Comparison of ENCODE assay signal across 16 cellular contexts in genomic region chr5:108900668-108901067, GRCh38.
A peak's percentile ranks its signal among the peaks of the same experiment; 100 is the strongest.
DNase-seq lines count a peak whose midpoint lies in the region; ATAC-seq and TF ChIP-seq lines count a peak whose summit lies in the region.
"Had no signal": no experiment of that assay in that cellular context is flagged by ENCODE, and none has a peak within 500 bp of the region (broad histone marks: within the 10 kb centered on the region; RNA-seq: fewer than 3 reads in every experiment).

No MANE protein-coding gene starts in this region.

- H3K56ac ChIP-seq in IMR-90 (ENCODE audit: extremely low read depth, insufficient read depth, low read length) = no peak overlapping the region

- H3K27ac ChIP-seq in IMR-90 (ENCODE audit: insufficient read depth, low read length) (no peak overlapping the region), mesenchymal stem cell (ENCODE audit: low read length, poor library complexity, severe bottlenecking) (no peak overlapping the region)
- H3K27ac ChIP-seq: SJCRH30 had no signal

- no peaks in the 10 kb centered on the region for H3K4me1 Mint-ChIP-seq in T-helper 2 cell treated with Interferon-gamma antibody and Interleukin-4, amounts not matched to agents 5 μg/mL and 100 μg/mL, for 36 hours (ENCODE audit: low read depth)

- intact Hi-C loops in IMR-90 (cut with micrococcal nuclease) = no loop called here

- TF ChIP-seq CTCF in IMR-90 (conservative IDR thresholded peaks at IDR 0.05; ENCODE audit: low read depth, low read length) (no peak), astrocyte of the spinal cord (IDR thresholded peaks at IDR 0.05; ENCODE audit: low read depth, low read length) (no peak)

- in situ Hi-C loops in IMR-90 (cut with MboI; ENCODE audit: low sequenced_read_pairs) (no loop called here), astrocyte of the spinal cord (cut with HindIII; ENCODE audit: low sequenced_read_pairs) (no loop called here)

- dilution Hi-C loops in IMR-90 (cut with HindIII; ENCODE audit: low sequenced_read_pairs, unreplicated experiment) = no loop called here

- H4K20me1 ChIP-seq in IMR-90 (ENCODE audit: insufficient read depth, low read length) = no peaks in the 10 kb centered on the region

- no peaks in the 10 kb centered on the region for H3K9me1 ChIP-seq in IMR-90 (ENCODE audit: insufficient read depth, low read length)

- H4K5ac ChIP-seq in IMR-90 (ENCODE audit: low read depth, low read length) = no peak overlapping the region

- BruUV-seq in IMR-90 (replicated peaks; lab: Mats Ljungman, UMichigan) = no TSS peak

- no peak overlapping the region for H2BK20ac ChIP-seq in IMR-90 (ENCODE audit: low read depth, low read length)

- H2AK5ac ChIP-seq in IMR-90 (ENCODE audit: low read depth, low read length) = no peak overlapping the region
- no peak overlapping the region for H2AK5ac ChIP-seq in mesenchymal stem cell (ENCODE audit: low read length, severe bottlenecking)

- no peak for TF ChIP-seq RAD21 in IMR-90 (IDR thresholded peaks at IDR 0.05; ENCODE audit: low read length)

- H3K9me3 ChIP-seq in IMR-90 (ENCODE audit: control insufficient read depth, insufficient read depth, low read length) = no peaks in the 10 kb centered on the region
- H3K9me3 ChIP-seq in mesenchymal stem cell (ENCODE audit: control insufficient read depth, low read length) = no peaks in the 10 kb centered on the region
- H3K9me3 ChIP-seq: BE2C, SJCRH30 had no signal

- H4K91ac ChIP-seq in IMR-90 (ENCODE audit: insufficient read depth, low read depth, low read length) (no peak overlapping the region), mesenchymal stem cell (ENCODE audit: low read length) (no peak overlapping the region)

- no peaks in the 10 kb centered on the region for H3K9me3 Mint-ChIP-seq in T-helper 2 cell treated with Interferon-gamma antibody and Interleukin-4, amounts not matched to agents 5 μg/mL and 100 μg/mL, for 36 hours
- H3K9me3 Mint-ChIP-seq: CD8-positive, alpha-beta T cell had no signal

- H2AFZ ChIP-seq in IMR-90 (replicated peaks; ENCODE audit: low read length, poor library complexity) = no peak overlapping the region
- H2AFZ ChIP-seq in mesenchymal stem cell (ENCODE audit: low read depth, low read length) = no peak overlapping the region

- POLR2A ChIA-PET in IMR-90 (lab: Charles Lee; ENCODE audit: unreplicated experiment) = no interaction called here

- H3K4me3 ChIP-seq in IMR-90 (ENCODE audit: insufficient read depth, low read depth, low read length) (no peak overlapping the region), astrocyte of the spinal cord (ENCODE audit: low read depth, low read length) (no peak overlapping the region), mesenchymal stem cell (ENCODE audit: insufficient read depth in 1 of 2, low read depth in 1 of 2, low read length in 2 of 2) (no peak overlapping the region)
- H3K4me3 ChIP-seq: SJCRH30 had no signal

- H2BK12ac ChIP-seq in mesenchymal stem cell (ENCODE audit: low read length in 2 of 2) = no peak overlapping the region

- H3K14ac ChIP-seq in IMR-90 (replicated peaks; ENCODE audit: low read depth, low read length) (no peak overlapping the region), mesenchymal stem cell (ENCODE audit: low read length in 2 of 2) (no peak overlapping the region)

- H3K4ac ChIP-seq in IMR-90 (ENCODE audit: low read depth, low read length) (no peak overlapping the region), mesenchymal stem cell (ENCODE audit: low read depth in 1 of 2, low read length in 2 of 2) (no peak overlapping the region)

- H3K18ac ChIP-seq in IMR-90 (ENCODE audit: low read depth, low read length) (no peak overlapping the region), mesenchymal stem cell (ENCODE audit: low read depth in 1 of 2, low read length in 2 of 2) (no peak overlapping the region)

- no peak for TF ChIP-seq POLR2A in IMR-90 (IDR thresholded peaks at IDR 0.05; ENCODE audit: low read depth, low read length)

- H2AK9ac ChIP-seq in IMR-90 (replicated peaks; ENCODE audit: low read depth, low read length, poor library complexity) = no peak overlapping the region

- H3K23ac ChIP-seq in IMR-90 (ENCODE audit: low read depth, low read length) (no peak overlapping the region), mesenchymal stem cell (ENCODE audit: low read length in 2 of 2) (no peak overlapping the region)

- no peaks in the 10 kb centered on the region for H3K36me3 ChIP-seq in IMR-90 (ENCODE audit: control insufficient read depth, insufficient read depth, low read length)
- H3K36me3 ChIP-seq in mesenchymal stem cell (ENCODE audit: control insufficient read depth in 1 of 2, insufficient read depth in 2 of 2, low read depth in 1 of 2, low read length in 2 of 2) = peaks cover 0 to 21% of the 10 kb centered on the region in 2 experiments
- H3K36me3 ChIP-seq: BE2C, SJCRH30 had no signal

- H3K36me3 Mint-ChIP-seq in T-helper 2 cell treated with Interferon-gamma antibody and Interleukin-4, amounts not matched to agents 5 μg/mL and 100 μg/mL, for 36 hours (ENCODE audit: low read depth) = no peaks in the 10 kb centered on the region

- no peak overlapping the region for H3K4me3 Mint-ChIP-seq in T-helper 2 cell treated with Interferon-gamma antibody and Interleukin-4, amounts not matched to agents 5 μg/mL and 100 μg/mL, for 36 hours
- H3K4me3 Mint-ChIP-seq: CD8-positive, alpha-beta T cell had no signal

- H3K4me1 ChIP-seq in IMR-90 (ENCODE audit: control insufficient read depth, insufficient read depth, low read length) (peaks cover 5% of the 10 kb centered on the region; the same call in 1 of the 2 replicates), mesenchymal stem cell (ENCODE audit: control insufficient read depth, insufficient read depth, low read depth, low read length) (no peaks in the 10 kb centered on the region)
- H3K4me1 ChIP-seq: BE2C, SJCRH30 had no signal

- H3K4me2 ChIP-seq in IMR-90 (ENCODE audit: low read depth, low read length) (peak overlapping the region; percentile 65; the same call in 1 of the 2 replicates), mesenchymal stem cell (ENCODE audit: low read length, poor library complexity, severe bottlenecking) (no peak overlapping the region)

- no peaks in the 10 kb centered on the region for H3K27me3 Mint-ChIP-seq in T-helper 2 cell treated with Interferon-gamma antibody and Interleukin-4, amounts not matched to agents 5 μg/mL and 100 μg/mL, for 36 hours (ENCODE audit: low read depth)

- H4K8ac ChIP-seq in IMR-90 (ENCODE audit: low read depth in 2 of 2, low read length in 2 of 2) (no peak overlapping the region), mesenchymal stem cell (ENCODE audit: low read length) (no peak overlapping the region)

- no peak overlapping the region for H3K9ac ChIP-seq in IMR-90 (ENCODE audit: low read depth, low read length)
- H3K9ac ChIP-seq in mesenchymal stem cell (ENCODE audit: low read length) = no peak overlapping the region

- CTCF ChIA-PET in IMR-90 (lab: Yijun Ruan, JAX) = interaction anchor here (0.5 kb wide), 1 partner anchor 220 kb away, joined by 3 read pairs; no protein-coding TSS in a partner anchor

- H3K27me3 ChIP-seq in IMR-90 (ENCODE audit: control insufficient read depth, insufficient read depth, low read length) (no peaks in the 10 kb centered on the region), mesenchymal stem cell (ENCODE audit: control insufficient read depth in 1 of 2, insufficient read depth in 1 of 2, low read length in 2 of 2) (no peaks in the 10 kb centered on the region)
- H3K27me3 ChIP-seq: BE2C, SJCRH30 had no signal

- H3K27ac Mint-ChIP-seq in T-helper 2 cell treated with Interferon-gamma antibody and Interleukin-4, amounts not matched to agents 5 μg/mL and 100 μg/mL, for 36 hours = no peak overlapping the region
- H3K27ac Mint-ChIP-seq: CD8-positive, alpha-beta T cell had no signal

- ATAC-seq in IMR-90 (ENCODE audit: low read depth) (peak; percentile 75), HG03565 (IDR thresholded peaks at IDR 0.05; ENCODE audit: unreplicated experiment) (no peak), GM18867 (IDR thresholded peaks at IDR 0.05; ENCODE audit: unreplicated experiment) (no peak)
- ATAC-seq: CD8-positive, alpha-beta T cell; HCT116 had no signal

- H2BK120ac ChIP-seq in IMR-90 (ENCODE audit: low read depth, low read length) = no peak overlapping the region
- H2BK120ac ChIP-seq in mesenchymal stem cell (ENCODE audit: low read depth, low read length) = no peak overlapping the region

- H3K79me1 ChIP-seq in IMR-90 (ENCODE audit: low read depth in 1 of 2, low read length in 2 of 2) (no peaks in the 10 kb centered on the region), mesenchymal stem cell (replicated peaks; ENCODE audit: low read length, poor library complexity, severe bottlenecking) (peaks cover 2% of the 10 kb centered on the region)

- 100% methylated on average over 2 of the region's 3 CpGs; no CpG with 5 or more reads in 1 of the 2 experiments for WGBS in IMR-90 (ENCODE audit: extremely low coverage in 2 of 2, insufficient read length in 1 of 2), 2 experiments
- WGBS in mesenchymal stem cell = 69% methylated on average over 3 of the region's 3 CpGs

- DNase-seq in DMS53 treated with DMSO at 0.1 percent for 48 hours (lab: John Stamatoyannopoulos, UW; ENCODE audit: unreplicated experiment) = peak; percentile 20
- DNase-seq in IMR-90 = peak; percentile 61
- peak; percentile 19 for DNase-seq in astrocyte of the spinal cord (ENCODE audit: low read depth, low spot score)
- peak; percentile 22 for DNase-seq in mesenchymal stem cell
- no peak for DNase-seq in HUDEP-2 (lab: John Stamatoyannopoulos, UW; ENCODE audit: unreplicated experiment in 76 of 76)
- DNase-seq in T-helper 2 cell treated with Interferon-gamma antibody and Interleukin-4, amounts not matched to agents 5 μg/mL and 100 μg/mL, for 36 hours (ENCODE audit: low spot score) = no peak
- DNase-seq: BE2C; CD8-positive, alpha-beta T cell; DMS 273 treated with DMSO at 0.1 percent for 48 hours; NCI-H1930; NCI-H524; RPMI8226; SJCRH30 had no signal

- no peak overlapping the region for H2BK15ac ChIP-seq in IMR-90 (ENCODE audit: low read depth, low read length)
- no peak overlapping the region for H2BK15ac ChIP-seq in mesenchymal stem cell (ENCODE audit: low read depth, poor library complexity, severe bottlenecking)

- no peak overlapping the region for H2BK5ac ChIP-seq in IMR-90 (ENCODE audit: low read depth, low read length, poor library complexity, severe bottlenecking)
- no peak overlapping the region for H2BK5ac ChIP-seq in mesenchymal stem cell (ENCODE audit: low read depth, low read length, poor library complexity, severe bottlenecking)

TF ChIP-seq in IMR-90, 13 proteins besides CTCF, POLR2A, EP300 and RAD21:
- peak; percentile 41; the same call in 1 of the 2 replicates for TF ChIP-seq FOS (IDR thresholded peaks at IDR 0.05; ENCODE audit: low read depth, low read length)
- TF ChIP-seq CHD1 (IDR thresholded peaks at IDR 0.05; ENCODE audit: low read depth, low read length) = no peak

Comparison
In these comparisons a context has a peak if more than half of its experiments do, and no peak if none do; other contexts are left out.
1. DNase-seq: peak in DMS53 treated with DMSO at 0.1 percent for 48 hours (single experiment), IMR-90 (single experiment), astrocyte of the spinal cord (single experiment) and mesenchymal stem cell (single experiment); none in HUDEP-2 (0 of 76) and T-helper 2 cell treated with Interferon-gamma antibody and Interleukin-4, amounts not matched to agents 5 μg/mL and 100 μg/mL, for 36 hours (single experiment).